In the genomic region with DNA sequence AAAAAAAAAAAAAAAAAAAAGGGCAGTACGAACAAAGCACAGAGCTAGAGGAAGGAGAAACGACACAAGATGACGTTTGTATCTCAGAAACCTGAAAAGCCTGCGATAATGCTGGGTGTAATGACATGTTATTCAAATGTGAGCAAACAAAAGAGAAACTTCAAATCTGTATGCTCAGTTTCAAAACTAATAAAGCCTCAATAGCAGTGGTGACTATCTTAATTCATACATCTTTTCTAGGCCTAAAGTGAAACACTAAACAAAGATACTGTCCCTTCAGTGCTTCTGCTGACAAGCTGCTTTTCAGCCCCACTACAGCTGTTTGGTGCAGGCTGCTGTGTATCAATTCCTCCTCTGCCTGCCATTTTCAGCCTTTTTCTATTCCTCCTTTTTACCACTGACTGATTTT, we compare ENCODE assay signal across 10 cellular contexts. TPM values are rescaled to one million over a fixed set of nuclear protein-coding genes. Genes with fewer than 3 reads are reported as not detected.
DNase-seq lines count a peak whose midpoint lies in the region; ATAC-seq and TF ChIP-seq lines count a peak whose summit lies in the region.
"Had no signal": no experiment of that assay in that cellular context is flagged by ENCODE, and none has a peak within 500 bp of the region (broad histone marks: within the 10 kb centered on the region; RNA-seq: fewer than 3 reads in every experiment).

No MANE protein-coding gene starts in this region.

- TF ChIP-seq CTCF in mucosa of descending colon (IDR thresholded peaks at IDR 0.05) (no peak), PC-3 (conservative IDR thresholded peaks at IDR 0.05; ENCODE audit: low read depth, low read length) (no peak)

- no peak overlapping the region for H3K4me3 ChIP-seq in mucosa of descending colon
- no peak overlapping the region for H3K4me3 ChIP-seq in PC-3 (ENCODE audit: low read length)
- no peak overlapping the region for H3K4me3 ChIP-seq in SJCRH30
- H3K4me3 ChIP-seq: ascending aorta had no signal

- no peak overlapping the region for H3K9ac ChIP-seq in PC-3 (ENCODE audit: low read length)

- BruUV-seq in PC-3 (replicated peaks; lab: Mats Ljungman, UMichigan), result no TSS peak

- DNase-seq in mucosa of descending colon (no peak), left cardiac atrium (no peak), PC-3 (no peak), SJCRH30 (no peak), NCI-H146 treated with DMSO at 0.1 percent for 48 hours (lab: John Stamatoyannopoulos, UW; ENCODE audit: unreplicated experiment) (no peak)
- DNase-seq: foreskin melanocyte had no signal

- intact Hi-C loops in mucosa of descending colon (cut with DNase I, micrococcal nuclease) (no loop called here), left cardiac atrium (cut with DNase I) (no loop called here), PC-3 (cut with micrococcal nuclease) (no loop called here)

- H2AFZ ChIP-seq in PC-3 (ENCODE audit: low read length), result no peak overlapping the region

- no peaks in the 10 kb centered on the region for H3K9me3 ChIP-seq in mucosa of descending colon
- H3K9me3 ChIP-seq in PC-3 (ENCODE audit: low read length), result no peaks in the 10 kb centered on the region
- H3K9me3 ChIP-seq in SJCRH30 (replicated peaks), result no peaks in the 10 kb centered on the region
- H3K9me3 ChIP-seq: ascending aorta had no signal

- no peaks in the 10 kb centered on the region for H3K4me1 ChIP-seq in mucosa of descending colon (ENCODE audit: low read depth)
- H3K4me1 ChIP-seq in PC-3 (ENCODE audit: insufficient read depth, low read length), result peaks cover 8% of the 10 kb centered on the region
- no peaks in the 10 kb centered on the region for H3K4me1 ChIP-seq in SJCRH30
- H3K4me1 ChIP-seq: ascending aorta had no signal

- H4K20me1 ChIP-seq in PC-3 (ENCODE audit: low read length), result no peaks in the 10 kb centered on the region

- ATAC-seq in GM18517 (IDR thresholded peaks at IDR 0.05; ENCODE audit: unreplicated experiment), result peak; percentile 87
- peak; percentile 95 for ATAC-seq in GM21529 (IDR thresholded peaks at IDR 0.05; ENCODE audit: unreplicated experiment)
- peak; percentile 91 for ATAC-seq in HG03432 (IDR thresholded peaks at IDR 0.05; ENCODE audit: unreplicated experiment)
- ATAC-seq in mucosa of descending colon, result peak; percentile 42
- no peak for ATAC-seq in left cardiac atrium
- no peak for ATAC-seq in PC-3

- CTCF ChIA-PET in PC-3 (lab: Charles Lee), result interaction anchor here (0.6 kb wide), 1 partner anchor 199 kb away, joined by 3 read pairs; no protein-coding TSS in a partner anchor

- no peaks in the 10 kb centered on the region for H3K9me2 ChIP-seq in PC-3 (replicated peaks; ENCODE audit: low read length)

- H3K4me2 ChIP-seq in PC-3 (ENCODE audit: low read length), result no peak overlapping the region

- H3K36me3 ChIP-seq in mucosa of descending colon (ENCODE audit: low read depth), result no peaks in the 10 kb centered on the region
- no peaks in the 10 kb centered on the region for H3K36me3 ChIP-seq in PC-3 (ENCODE audit: low read depth, low read length)
- H3K36me3 ChIP-seq in SJCRH30, result no peaks in the 10 kb centered on the region
- H3K36me3 ChIP-seq: ascending aorta had no signal

- H3K27ac ChIP-seq in PC-3 (ENCODE audit: low read length) (no peak overlapping the region), SJCRH30 (no peak overlapping the region)
- H3K27ac ChIP-seq: ascending aorta had no signal

- H3K27me3 ChIP-seq in PC-3 (ENCODE audit: low read length) (no peaks in the 10 kb centered on the region), SJCRH30 (no peaks in the 10 kb centered on the region)
- H3K27me3 ChIP-seq: ascending aorta had no signal

- POLR2A ChIA-PET in PC-3 (lab: Charles Lee; ENCODE audit: unreplicated experiment), result interaction anchor here (0.6 kb wide), 1 partner anchor 50 kb away, joined by 3 read pairs; no protein-coding TSS in a partner anchor

- no peaks in the 10 kb centered on the region for H3K79me2 ChIP-seq in PC-3 (ENCODE audit: low read length)

- H3F3A ChIP-seq in PC-3 (ENCODE audit: low read length, unreplicated experiment), result no peaks in the 10 kb centered on the region

RNA-seq across cellular contexts. Expression of a gene that starts 15.8 kb away (rescaled TPM):
- total RNA-seq in mucosa of descending colon (10 to 100 TPM; 33.3 to 60.8 (median 54.0) TPM), left cardiac atrium (10 to 100 TPM; 25.4 to 26.7 TPM), PC-3 (2014; rRNA removed) (4.0 and 10.2 TPM in 2 replicates)
- total RNA-seq in SJCRH30 (2014; rRNA removed; shearing (Covaris generic)), result 7.8 and 8.7 TPM in 2 replicates

Comparison
In these comparisons a context has a peak if more than half of its experiments do, and no peak if none do; other contexts are left out.
1. ATAC-seq: peak in GM18517 (single experiment), GM21529 (single experiment), HG03432 (single experiment) and mucosa of descending colon (single experiment); none in left cardiac atrium (0 of 2) and PC-3 (single experiment).